ENCODE assay signal across 8 cellular contexts in the genomic region with DNA sequence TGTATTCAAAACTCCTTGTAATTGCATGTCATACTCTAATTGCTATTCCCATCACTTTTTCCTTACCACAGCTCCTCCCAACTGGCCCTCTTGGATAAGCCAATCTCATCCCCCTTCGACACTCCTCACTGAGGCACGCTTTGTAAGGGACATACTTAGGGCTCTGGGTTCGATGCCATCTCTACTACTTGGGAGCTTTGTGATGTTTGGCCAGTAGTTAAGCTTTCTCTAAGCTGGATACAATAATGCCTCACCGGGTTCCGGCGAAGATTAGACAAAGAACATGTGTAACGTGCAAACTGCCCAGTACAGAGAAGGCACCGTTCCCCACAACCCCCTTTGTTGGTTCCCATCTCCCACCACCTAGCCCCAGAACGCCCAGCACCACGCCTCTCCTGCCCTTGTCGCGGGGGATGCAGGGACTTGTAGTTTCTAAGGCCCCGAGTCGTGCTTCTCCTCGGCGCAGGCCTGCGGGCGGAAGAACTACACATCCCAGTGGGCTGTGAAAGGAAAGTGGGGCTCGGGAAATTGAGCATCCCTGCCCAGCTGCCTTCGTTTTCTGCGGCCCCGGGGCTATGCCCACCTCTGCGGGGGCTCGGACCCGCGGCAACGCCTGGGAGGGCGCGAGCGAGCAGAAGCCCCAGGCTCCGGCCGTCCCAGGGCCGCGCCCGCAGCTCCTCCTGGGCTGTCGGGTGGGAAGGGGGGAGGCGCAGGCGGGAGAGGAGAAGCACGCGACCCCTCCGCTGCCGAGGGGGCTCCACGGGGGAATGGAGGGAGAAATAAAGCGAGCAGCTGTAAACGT. TPM values are rescaled to one million over a fixed set of nuclear protein-coding genes. Genes with fewer than 3 reads are reported as not detected.
DNase-seq lines count a peak whose midpoint lies in the region; ATAC-seq and TF ChIP-seq lines count a peak whose summit lies in the region.

No MANE protein-coding gene starts in this region.

- peaks cover 9 to 22% of the 10 kb centered on the region in 2 donors for H3K36me3 Mint-ChIP-seq in activated naive CD4-positive, alpha-beta T cell treated with anti-CD3 and anti-CD28 coated beads, Interleukin-2, amount 50 U/mL, for 72 hours
- no peaks in the 10 kb centered on the region for H3K36me3 Mint-ChIP-seq in glutamatergic neuron (ENCODE audit: unreplicated experiment)

- no peaks in the 10 kb centered on the region for H3K27me3 Mint-ChIP-seq in glutamatergic neuron (ENCODE audit: unreplicated experiment)

- intact Hi-C loops in testis (cut with DNase I; ENCODE audit: low total_unique reads): no loop called here

- peak overlapping the region; percentile 39 for H3K27ac ChIP-seq in osteoblast (ENCODE audit: low read depth, low read length)
- H3K27ac ChIP-seq in testis: peak overlapping the region; percentile 86 to 95

- TF ChIP-seq CTCF in GM12864 (IDR thresholded peaks at IDR 0.05; ENCODE audit: low read depth, low read length, missing control alignments) (no peak), glutamatergic neuron (IDR thresholded peaks at IDR 0.05; ENCODE audit: partially characterized antibody, unreplicated experiment) (no peak), osteoblast (IDR thresholded peaks at IDR 0.05; ENCODE audit: extremely low read depth, low read depth, low read length) (no peak), testis (IDR thresholded peaks at IDR 0.05) (no peak)

- H3K4me1 ChIP-seq in osteoblast (ENCODE audit: insufficient read depth, low read length) (peaks cover 14% of the 10 kb centered on the region), testis (peaks cover 22% of the 10 kb centered on the region)

- H3K9me3 Mint-ChIP-seq in activated naive CD4-positive, alpha-beta T cell treated with anti-CD3 and anti-CD28 coated beads, Interleukin-2, amount 50 U/mL, for 72 hours: no peaks in the 10 kb centered on the region
- peaks cover 4% of the 10 kb centered on the region for H3K9me3 Mint-ChIP-seq in glutamatergic neuron (ENCODE audit: unreplicated experiment)

- H3K4me3 ChIP-seq in GM12864 (ENCODE audit: low read depth, low read length) (peak overlapping the region; percentile 98), osteoblast (ENCODE audit: insufficient read depth, low read length) (peak overlapping the region; percentile 90), testis (peak overlapping the region; percentile 73 to 95)

- H3K4me3 Mint-ChIP-seq in glutamatergic neuron (ENCODE audit: unreplicated experiment): peak overlapping the region; percentile 85

- peak overlapping the region; percentile 98 for H3K4me2 ChIP-seq in osteoblast (ENCODE audit: insufficient read depth, low read length)

- H3K4me1 Mint-ChIP-seq in glutamatergic neuron (ENCODE audit: low read depth, unreplicated experiment): peaks cover 39% of the 10 kb centered on the region

- H4K20me1 ChIP-seq in osteoblast (ENCODE audit: insufficient read depth, low read length): no peaks in the 10 kb centered on the region

- H3K9me3 ChIP-seq in osteoblast (ENCODE audit: low read depth, low read length) (no peaks in the 10 kb centered on the region), testis (no peaks in the 10 kb centered on the region)

- H3K79me2 ChIP-seq in osteoblast (ENCODE audit: insufficient read depth, low read length): peaks cover 2% of the 10 kb centered on the region

- ATAC-seq in HG02678 (IDR thresholded peaks at IDR 0.05; ENCODE audit: unreplicated experiment): peak; percentile 74
- peak; percentile 96 for ATAC-seq in SK-N-SH treated with all-trans-retinoic acid at 6 μM for 48 hours
- peak; percentile 76 to 84 for ATAC-seq in activated naive CD4-positive, alpha-beta T cell treated with anti-CD3 and anti-CD28 coated beads, Interleukin-2, amount 50 U/mL, for 72 hours

- peak overlapping the region in 1 of 2 donors; percentile 61 for H3K27ac Mint-ChIP-seq in activated naive CD4-positive, alpha-beta T cell treated with anti-CD3 and anti-CD28 coated beads, Interleukin-2, amount 50 U/mL, for 72 hours
- peak overlapping the region; percentile 84 for H3K27ac Mint-ChIP-seq in glutamatergic neuron (ENCODE audit: unreplicated experiment)

- TF ChIP-seq POLR2A in testis (IDR thresholded peaks at IDR 0.05): no peak

- H3K27me3 ChIP-seq in osteoblast (ENCODE audit: insufficient read depth, low read length) (peaks cover 7% of the 10 kb centered on the region), testis (no peaks in the 10 kb centered on the region)

- DNase-seq in GM12864 (ENCODE audit: low read depth): peak; percentile 78
- peak; percentile 99 for DNase-seq in NCI-H1105 (lab: John Stamatoyannopoulos, UW)
- DNase-seq in activated naive CD4-positive, alpha-beta T cell treated with anti-CD3 and anti-CD28 coated beads, Interleukin-2, amount 50 U/mL, for 72 hours (ENCODE audit: low spot score in 2 of 2): peak; percentile 80 to 86
- peak; percentile 89 for DNase-seq in glutamatergic neuron
- DNase-seq in osteoblast (ENCODE audit: insufficient read length, low spot score, missing footprints): peak; percentile 95
- DNase-seq in testis: peak; percentile 96

- H3K36me3 ChIP-seq in osteoblast (ENCODE audit: insufficient read depth, low read length) (no peaks in the 10 kb centered on the region), testis (ENCODE audit: low read depth, missing control alignments) (no peaks in the 10 kb centered on the region)

- peak overlapping the region; percentile 93 for H2AFZ ChIP-seq in osteoblast (ENCODE audit: low read length)

- WGBS in testis, 2 donors: 0 to 1% methylated on average over 16 to 45 of the region's 45 CpGs

TF ChIP-seq in SK-N-SH treated with all-trans-retinoic acid at 6 μM for 48 hours, 23 proteins besides CTCF, POLR2A, EP300 and RAD21:
- TF ChIP-seq, protein P1, sequence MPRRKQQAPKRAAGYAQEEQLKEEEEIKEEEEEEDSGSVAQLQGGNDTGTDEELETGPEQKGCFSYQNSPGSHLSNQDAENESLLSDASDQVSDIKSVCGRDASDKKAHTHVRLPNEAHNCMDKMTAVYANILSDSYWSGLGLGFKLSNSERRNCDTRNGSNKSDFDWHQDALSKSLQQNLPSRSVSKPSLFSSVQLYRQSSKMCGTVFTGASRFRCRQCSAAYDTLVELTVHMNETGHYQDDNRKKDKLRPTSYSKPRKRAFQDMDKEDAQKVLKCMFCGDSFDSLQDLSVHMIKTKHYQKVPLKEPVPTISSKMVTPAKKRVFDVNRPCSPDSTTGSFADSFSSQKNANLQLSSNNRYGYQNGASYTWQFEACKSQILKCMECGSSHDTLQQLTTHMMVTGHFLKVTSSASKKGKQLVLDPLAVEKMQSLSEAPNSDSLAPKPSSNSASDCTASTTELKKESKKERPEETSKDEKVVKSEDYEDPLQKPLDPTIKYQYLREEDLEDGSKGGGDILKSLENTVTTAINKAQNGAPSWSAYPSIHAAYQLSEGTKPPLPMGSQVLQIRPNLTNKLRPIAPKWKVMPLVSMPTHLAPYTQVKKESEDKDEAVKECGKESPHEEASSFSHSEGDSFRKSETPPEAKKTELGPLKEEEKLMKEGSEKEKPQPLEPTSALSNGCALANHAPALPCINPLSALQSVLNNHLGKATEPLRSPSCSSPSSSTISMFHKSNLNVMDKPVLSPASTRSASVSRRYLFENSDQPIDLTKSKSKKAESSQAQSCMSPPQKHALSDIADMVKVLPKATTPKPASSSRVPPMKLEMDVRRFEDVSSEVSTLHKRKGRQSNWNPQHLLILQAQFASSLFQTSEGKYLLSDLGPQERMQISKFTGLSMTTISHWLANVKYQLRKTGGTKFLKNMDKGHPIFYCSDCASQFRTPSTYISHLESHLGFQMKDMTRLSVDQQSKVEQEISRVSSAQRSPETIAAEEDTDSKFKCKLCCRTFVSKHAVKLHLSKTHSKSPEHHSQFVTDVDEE (CRISPR knock-in tag; IDR thresholded peaks at IDR 0.05): no peak
- TF ChIP-seq ZNF70 (CRISPR knock-in tag; IDR thresholded peaks at IDR 0.05): 0 out of 2 replicates have a peak, but pooled peaks have one; percentile 40
- no peak for TF ChIP-seq ESRRG (CRISPR knock-in tag; IDR thresholded peaks at IDR 0.05)

RNA-seq across cellular contexts. Expression of a gene that starts 1.1 kb away (rescaled TPM):
- total RNA-seq in activated naive CD4-positive, alpha-beta T cell treated with anti-CD3 and anti-CD28 coated beads, Interleukin-2, amount 50 U/mL, for 72 hours: 1 to 10 TPM in 1 of 2 donors, under 1 TPM in 1; 0.91 to 3.7 TPM
- total RNA-seq in glutamatergic neuron (ENCODE audit: unreplicated experiment) (5.1 TPM), osteoblast (1.4 and 1.8 TPM in 2 replicates), testis (10 to 100 TPM; 67.9 to 74.9 TPM)
- 28.5 TPM for polyA plus RNA-seq in testis (ENCODE audit: insufficient read depth, low read depth, low replicate concordance)

RNA-seq across cellular contexts. Expression of a gene that starts 56.5 kb away (rescaled TPM):
- total RNA-seq in activated naive CD4-positive, alpha-beta T cell treated with anti-CD3 and anti-CD28 coated beads, Interleukin-2, amount 50 U/mL, for 72 hours: 1 to 10 TPM; 4.8 to 8.4 TPM
- total RNA-seq in glutamatergic neuron (ENCODE audit: unreplicated experiment): 19.7 TPM
- 5.6 and 6.2 TPM in 2 replicates for total RNA-seq in osteoblast
- 10 to 100 TPM; 10.3 to 11.9 TPM for total RNA-seq in testis
- 8.9 TPM for polyA plus RNA-seq in testis (ENCODE audit: insufficient read depth, low read depth, low replicate concordance)

Comparison
In these comparisons a context has a peak if more than half of its experiments do, and no peak if none do; other contexts are left out.
1. Peak in every context shown above with its lines: DNase-seq, ATAC-seq, H3K4me3 ChIP-seq and H3K27ac ChIP-seq.
2. RNA of a gene that starts 1.1 kb away (total RNA-seq): 67.9 to 74.9 TPM in testis; 5.1 TPM in glutamatergic neuron (single experiment), 0.91 to 3.7 TPM in activated naive CD4-positive, alpha-beta T cell treated with anti-CD3 and anti-CD28 coated beads, Interleukin-2, amount 50 U/mL, for 72 hours and 1.4 to 1.8 TPM in osteoblast; every median in the first group is over 10 times any median in the second.